Comparison of ENCODE assay signal across 12 cellular contexts in genomic region chr17:44959821-44960523, GRCh38. TPM values are rescaled to one million over a fixed set of nuclear protein-coding genes. Genes with fewer than 3 reads are reported as not detected.
DNase-seq lines count a peak whose midpoint lies in the region; ATAC-seq, FAIRE-seq and TF ChIP-seq lines count a peak whose summit lies in the region.
"Had no signal": no experiment of that assay in that cellular context is flagged by ENCODE, and none has a peak within 500 bp of the region (broad histone marks: within the 10 kb centered on the region; RNA-seq: fewer than 3 reads in every experiment).

No MANE protein-coding gene starts in this region.

- H3K27me3 Mint-ChIP-seq in activated CD4-positive, alpha-beta T cell treated with anti-CD3 and anti-CD28 coated beads, Interleukin-2, amount 10 ng/mL, durations not matched to agents 24 days and 14 days: peaks cover 67% of the 10 kb centered on the region

- peak; percentile 53 for DNase-seq in activated CD4-positive, alpha-beta T cell treated with anti-CD3 and anti-CD28 coated beads, Interleukin-2, amount 10 ng/mL, durations not matched to agents 24 days and 14 days
- no peak for DNase-seq in activated CD4-positive, alpha-beta T cell treated with anti-CD3 and anti-CD28 coated beads, Interleukin-2, amount 50 U/mL, for 48 hours
- DNase-seq in IMR-90 (no peak), coronary artery (ENCODE audit: low spot score) (no peak), psoas muscle (no peak), HTR-8/SVneo (ENCODE audit: insufficient read length, low spot score) (no peak), G401 (ENCODE audit: low spot score) (no peak)
- DNase-seq: activated gamma-delta T cell, NCI-H1694 treated with DMSO at 0.1 percent for 48 hours, T1000 had no signal

- POLR2A ChIA-PET in IMR-90 (lab: Charles Lee; ENCODE audit: unreplicated experiment): no interaction called here

- WGBS in IMR-90 (ENCODE audit: extremely low coverage in 2 of 2, insufficient read length in 1 of 2), 2 experiments: 18% methylated on average over 31 of the region's 56 CpGs; no CpG with 5 or more reads in 1 of the 2 experiments
- 14 to 15% (median 15%) methylated on average over 40 to 56 of the region's 56 CpGs for WGBS in psoas muscle, 3 donors

- no peak for TF ChIP-seq POLR2A in IMR-90 (IDR thresholded peaks at IDR 0.05; ENCODE audit: low read depth, low read length)

- no peak overlapping the region for H3K4ac ChIP-seq in IMR-90 (ENCODE audit: low read depth, low read length)

- H3K36me3 ChIP-seq in IMR-90 (ENCODE audit: control insufficient read depth, insufficient read depth, low read length) (no peaks in the 10 kb centered on the region), psoas muscle (ENCODE audit: insufficient read depth in 1 of 2, low read depth in 1 of 2) (no peaks in the 10 kb centered on the region)

- no peaks in the 10 kb centered on the region for H3K9me1 ChIP-seq in IMR-90 (ENCODE audit: insufficient read depth, low read length)

- no peak overlapping the region for H3K9ac ChIP-seq in IMR-90 (ENCODE audit: low read depth, low read length)

- no peak overlapping the region for H2BK15ac ChIP-seq in IMR-90 (ENCODE audit: low read depth, low read length)

- H3K27me3 ChIP-seq in IMR-90 (ENCODE audit: control insufficient read depth, insufficient read depth, low read length) (peaks cover 22% of the 10 kb centered on the region; the same call in 1 of the 2 replicates), psoas muscle (ENCODE audit: insufficient read depth in 3 of 3, low read length in 2 of 3) (peaks cover 0 to 64% (median 11%) of the 10 kb centered on the region in 3 donors)

- H3K4me1 ChIP-seq in IMR-90 (ENCODE audit: control insufficient read depth, insufficient read depth, low read length) (no peaks in the 10 kb centered on the region; the same call in 1 of the 2 replicates), psoas muscle (no peaks in the 10 kb centered on the region)

- H3K9me3 ChIP-seq in IMR-90 (ENCODE audit: control insufficient read depth, insufficient read depth, low read length) (no peaks in the 10 kb centered on the region), psoas muscle (no peaks in the 10 kb centered on the region)

- no peak overlapping the region for H2BK120ac ChIP-seq in IMR-90 (ENCODE audit: low read depth, low read length)

- H3K4me1 Mint-ChIP-seq in activated CD4-positive, alpha-beta T cell treated with anti-CD3 and anti-CD28 coated beads, Interleukin-2, amount 10 ng/mL, durations not matched to agents 24 days and 14 days: peaks cover 4% of the 10 kb centered on the region

- H3K27ac Mint-ChIP-seq in activated CD4-positive, alpha-beta T cell treated with anti-CD3 and anti-CD28 coated beads, Interleukin-2, amount 10 ng/mL, durations not matched to agents 24 days and 14 days: no peak overlapping the region

- no peak overlapping the region for H4K91ac ChIP-seq in IMR-90 (ENCODE audit: insufficient read depth, low read depth, low read length)

- no peak for FAIRE-seq in HTR-8/SVneo (lab: Jason Lieb, UNC)
- FAIRE-seq: HepG2 had no signal

- H2BK5ac ChIP-seq in IMR-90 (ENCODE audit: low read depth, low read length, poor library complexity, severe bottlenecking): no peak overlapping the region

- no peak overlapping the region for H2BK20ac ChIP-seq in IMR-90 (ENCODE audit: low read depth, low read length)

- no peaks in the 10 kb centered on the region for H3K36me3 Mint-ChIP-seq in activated CD4-positive, alpha-beta T cell treated with anti-CD3 and anti-CD28 coated beads, Interleukin-2, amount 10 ng/mL, durations not matched to agents 24 days and 14 days (ENCODE audit: low read depth)

- H4K8ac ChIP-seq in IMR-90 (ENCODE audit: low read depth in 2 of 2, low read length in 2 of 2): no peak overlapping the region

- no peak overlapping the region for H3K18ac ChIP-seq in IMR-90 (ENCODE audit: low read depth, low read length)

- no peak overlapping the region for H2AK9ac ChIP-seq in IMR-90 (replicated peaks; ENCODE audit: low read depth, low read length, poor library complexity)

- H4K20me1 ChIP-seq in IMR-90 (ENCODE audit: insufficient read depth, low read length): no peaks in the 10 kb centered on the region

- no peaks in the 10 kb centered on the region for H3K9me3 Mint-ChIP-seq in activated CD4-positive, alpha-beta T cell treated with anti-CD3 and anti-CD28 coated beads, Interleukin-2, amount 10 ng/mL, durations not matched to agents 24 days and 14 days

- intact Hi-C loops in activated CD4-positive, alpha-beta T cell treated with anti-CD3 and anti-CD28 coated beads, Interleukin-2, amount 10 ng/mL, durations not matched to agents 24 days and 14 days (cut with micrococcal nuclease): no loop called here
- intact Hi-C loops in IMR-90 (cut with micrococcal nuclease): no loop called here
- intact Hi-C loops in psoas muscle (cut with DNase I): loop anchor here in 1 of 2 donors (5.0 kb wide), 1 partner anchor 32 kb away; no protein-coding TSS in a partner anchor

- dilution Hi-C loops in IMR-90 (cut with HindIII; ENCODE audit: low sequenced_read_pairs, unreplicated experiment): no loop called here

- BruUV-seq in IMR-90 (replicated peaks; lab: Mats Ljungman, UMichigan): no TSS peak

- H3K4me3 Mint-ChIP-seq in activated CD4-positive, alpha-beta T cell treated with anti-CD3 and anti-CD28 coated beads, Interleukin-2, amount 10 ng/mL, durations not matched to agents 24 days and 14 days: peak overlapping the region; percentile 41

- no peak for TF ChIP-seq CTCF in IMR-90 (conservative IDR thresholded peaks at IDR 0.05; ENCODE audit: low read depth, low read length)
- TF ChIP-seq CTCF in coronary artery (IDR thresholded peaks at IDR 0.05): no peak
- no peak for TF ChIP-seq CTCF in psoas muscle (IDR thresholded peaks at IDR 0.05)

- ATAC-seq in IMR-90 (ENCODE audit: low read depth) (no peak), psoas muscle (peak in 1 of 4 donors; percentile 33), HG02763 (IDR thresholded peaks at IDR 0.05; ENCODE audit: unreplicated experiment) (no peak)
- ATAC-seq: HepG2 had no signal

- H2AFZ ChIP-seq in IMR-90 (replicated peaks; ENCODE audit: low read length, poor library complexity): peak overlapping the region; percentile 86

- in situ Hi-C loops in IMR-90 (cut with MboI; ENCODE audit: low sequenced_read_pairs): no loop called here
- in situ Hi-C loops in G401 (cut with HindIII; ENCODE audit: low sequenced_read_pairs): no loop called here

- no peak overlapping the region for H3K4me3 ChIP-seq in IMR-90 (ENCODE audit: insufficient read depth, low read depth, low read length)
- H3K4me3 ChIP-seq in coronary artery: peak overlapping the region; percentile 61
- H3K4me3 ChIP-seq in psoas muscle: peak overlapping the region; percentile 2

- H2AK5ac ChIP-seq in IMR-90 (ENCODE audit: low read depth, low read length): no peak overlapping the region

- no peaks in the 10 kb centered on the region for H3K79me1 ChIP-seq in IMR-90 (ENCODE audit: low read depth in 1 of 2, low read length in 2 of 2)

- no peak overlapping the region for H3K56ac ChIP-seq in IMR-90 (ENCODE audit: extremely low read depth, insufficient read depth, low read length)

- 0 out of 2 replicates have a peak overlapping the region, but pooled peaks have one; percentile 51 for H3K23ac ChIP-seq in IMR-90 (ENCODE audit: low read depth, low read length)

- no peak overlapping the region for H3K27ac ChIP-seq in IMR-90 (ENCODE audit: insufficient read depth, low read length)
- H3K27ac ChIP-seq in coronary artery: no peak overlapping the region
- no peak overlapping the region for H3K27ac ChIP-seq in psoas muscle

- H4K5ac ChIP-seq in IMR-90 (ENCODE audit: low read depth, low read length): no peak overlapping the region

- H3K4me2 ChIP-seq in IMR-90 (ENCODE audit: low read depth, low read length): no peak overlapping the region

- H3K14ac ChIP-seq in IMR-90 (replicated peaks; ENCODE audit: low read depth, low read length): no peak overlapping the region

- CTCF ChIA-PET in IMR-90 (lab: Yijun Ruan, JAX): no interaction called here

- no peak for TF ChIP-seq RAD21 in IMR-90 (IDR thresholded peaks at IDR 0.05; ENCODE audit: low read length)

TF ChIP-seq in IMR-90, 13 proteins besides CTCF, POLR2A, EP300 and RAD21 (continues in another document):
- no peak for TF ChIP-seq RFX5 (IDR thresholded peaks at IDR 0.05; ENCODE audit: low read depth, low read length)
- TF ChIP-seq SMC3 (IDR thresholded peaks at IDR 0.05; ENCODE audit: low read depth, low read length): no peak
- TF ChIP-seq BHLHE40 (IDR thresholded peaks at IDR 0.05; ENCODE audit: low read depth, low read length): no peak
- no peak for TF ChIP-seq MAZ (IDR thresholded peaks at IDR 0.05; ENCODE audit: borderline replicate concordance, low read depth, low read length)
- TF ChIP-seq MAFK (IDR thresholded peaks at IDR 0.05; ENCODE audit: low read depth, low read length): no peak
- no peak for TF ChIP-seq RCOR1 (IDR thresholded peaks at IDR 0.05; ENCODE audit: insufficient replicate concordance, low read length)

RNA-seq across cellular contexts. Expression of gene C1QL1, which starts 8.1 kb away (rescaled TPM):
- total RNA-seq in activated CD4-positive, alpha-beta T cell treated with anti-CD3 and anti-CD28 coated beads, Interleukin-2, amount 10 ng/mL, durations not matched to agents 24 days and 14 days: 0.21 and 0.42 TPM in 2 replicates
- total RNA-seq in IMR-90 (2012; rRNA removed) (0.18 and 0.28 TPM in 2 replicates), psoas muscle (not detected)
- polyA plus RNA-seq in IMR-90 (2012; rRNA removed) (0.84 and 1.5 TPM in 2 replicates), psoas muscle (under 1 TPM in 1 of 3 donors, not detected in 2; 0.05 TPM)
- 1.6 and 4.1 TPM in 2 replicates for polyA plus RNA-seq in IMR-90 (2012; cell fraction: cytosol; rRNA removed)
- polyA plus RNA-seq in IMR-90 (2012; cell fraction: nucleus; rRNA removed; ENCODE audit: low replicate concordance): 0.71 and 1.2 TPM in 2 replicates
- total RNA-seq in G401 (2014; rRNA removed; shearing (Covaris generic)): 68.2 and 84.1 TPM in 2 replicates

RNA-seq across cellular contexts. Expression of gene KIF18B, which starts 12.4 kb away (rescaled TPM):
- 42.1 and 42.7 TPM in 2 replicates for total RNA-seq in activated CD4-positive, alpha-beta T cell treated with anti-CD3 and anti-CD28 coated beads, Interleukin-2, amount 10 ng/mL, durations not matched to agents 24 days and 14 days
- total RNA-seq in IMR-90 (2012; rRNA removed): 1.3 and 2.5 TPM in 2 replicates
- 16.0 and 17.4 TPM in 2 replicates for polyA plus RNA-seq in IMR-90 (2012; rRNA removed)
- polyA plus RNA-seq in IMR-90 (2012; cell fraction: cytosol; rRNA removed): 7.6 and 7.8 TPM in 2 replicates
- 23.3 and 68.0 TPM in 2 replicates for polyA plus RNA-seq in IMR-90 (2012; cell fraction: nucleus; rRNA removed; ENCODE audit: low replicate concordance)
- under 1 TPM in 3 of 4 donors, not detected in 1; 0.07 to 0.17 (median 0.11) TPM for total RNA-seq in psoas muscle
- polyA plus RNA-seq in psoas muscle: under 1 TPM in 2 of 3 donors, not detected in 1; 0.01 to 0.03 TPM
- total RNA-seq in G401 (2014; rRNA removed; shearing (Covaris generic)): 22.6 and 24.4 TPM in 2 replicates

RNA-seq across cellular contexts. Expression of gene GFAP, which starts 44.7 kb away (rescaled TPM):
- not detected in 2 replicates for total RNA-seq in activated CD4-positive, alpha-beta T cell treated with anti-CD3 and anti-CD28 coated beads, Interleukin-2, amount 10 ng/mL, durations not matched to agents 24 days and 14 days
- total RNA-seq in IMR-90 (2012; rRNA removed): 0.18 TPM in 1 of 2 replicates, not detected in the other
- 0.19 and 0.40 TPM in 2 replicates for polyA plus RNA-seq in IMR-90 (2012; rRNA removed)
- polyA plus RNA-seq in IMR-90 (2012; cell fraction: cytosol; rRNA removed): 0.02 and 0.13 TPM in 2 replicates
- 0.05 and 0.18 TPM in 2 replicates for polyA plus RNA-seq in IMR-90 (2012; cell fraction: nucleus; rRNA removed; ENCODE audit: low replicate concordance)
- under 1 TPM in 1 of 4 donors, not detected in 3; 0.54 TPM for total RNA-seq in psoas muscle
- under 1 TPM; 0.11 to 0.52 (median 0.34) TPM for polyA plus RNA-seq in psoas muscle
- total RNA-seq in G401 (2014; rRNA removed; shearing (Covaris generic)): not detected in 2 replicates

Comparison
In these comparisons a context has a peak if more than half of its experiments do, and no peak if none do; other contexts are left out.
1. RNA of gene C1QL1, which starts 8.1 kb away (total RNA-seq): 68.2 to 84.1 TPM in G401; 0.21 to 0.42 TPM in activated CD4-positive, alpha-beta T cell treated with anti-CD3 and anti-CD28 coated beads, Interleukin-2, amount 10 ng/mL, durations not matched to agents 24 days and 14 days, 0.18 to 0.28 TPM in IMR-90 and not detected in psoas muscle; every median in the first group is over 10 times any median in the second.